In genomic region chr7:127798023-127798422, GRCh38 we compare ENCODE assay signal across 1 cellular context.
TF ChIP-seq lines count a peak whose summit lies in the region.

No MANE protein-coding gene starts in this region.

TF ChIP-seq in GM23338, 12 proteins besides CTCF, POLR2A, EP300 and RAD21 (continued from another document):
- no peak for TF ChIP-seq ZNF462 (CRISPR knock-in tag; IDR thresholded peaks at IDR 0.05)
- TF ChIP-seq POLR2AphosphoS5 (IDR thresholded peaks at IDR 0.05; ENCODE audit: low read depth) = no peak
- TF ChIP-seq NANOG (IDR thresholded peaks at IDR 0.05; ENCODE audit: borderline replicate concordance) = no peak
- TF ChIP-seq ZNF331 (CRISPR knock-in tag; IDR thresholded peaks at IDR 0.05; ENCODE audit: low read depth) = no peak
- TF ChIP-seq ZNF114 (CRISPR knock-in tag; IDR thresholded peaks at IDR 0.05) = no peak
- no peak for TF ChIP-seq CREB1 (CRISPR knock-in tag; IDR thresholded peaks at IDR 0.05; ENCODE audit: low read depth)
- TF ChIP-seq REST (IDR thresholded peaks at IDR 0.05; ENCODE audit: unreplicated experiment) = no peak
- TF ChIP-seq JUNB (IDR thresholded peaks at IDR 0.05; ENCODE audit: unreplicated experiment) = no peak
- TF ChIP-seq EZH2 (IDR thresholded peaks at IDR 0.05; ENCODE audit: low read depth, unreplicated experiment) = no peak
- TF ChIP-seq EZH2phosphoT487 (IDR thresholded peaks at IDR 0.05; ENCODE audit: unreplicated experiment) = no peak
